ENCODE assay signal across 10 cellular contexts in the genomic region with DNA sequence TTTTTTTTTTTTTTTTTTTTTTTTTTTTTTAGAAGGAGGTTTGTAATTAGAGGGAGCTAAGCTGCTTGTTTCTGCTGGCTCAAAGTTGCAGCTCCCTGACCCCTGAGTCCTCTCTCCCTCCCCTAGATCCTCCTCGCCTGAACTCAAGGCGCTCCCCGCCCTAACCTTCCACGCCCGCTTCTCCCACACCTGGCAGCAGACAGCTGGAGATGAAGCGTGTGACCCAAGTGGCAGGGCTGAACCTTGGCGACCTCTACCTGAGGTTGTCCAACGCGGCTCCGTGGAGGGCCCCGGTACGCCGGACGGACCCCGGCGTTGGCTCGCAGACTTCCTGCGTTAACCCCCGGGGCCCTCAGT. TPM values are rescaled to one million over a fixed set of nuclear protein-coding genes. Genes with fewer than 3 reads are reported as not detected.
DNase-seq lines count a peak whose midpoint lies in the region; ATAC-seq and TF ChIP-seq lines count a peak whose summit lies in the region.
"Had no signal": no experiment of that assay in that cellular context is flagged by ENCODE, and none has a peak within 500 bp of the region (broad histone marks: within the 10 kb centered on the region; RNA-seq: fewer than 3 reads in every experiment).

No MANE protein-coding gene starts in this region.

- H3K4me1 ChIP-seq in prostate gland (replicated peaks) = no peaks in the 10 kb centered on the region

- TF ChIP-seq CTCF in WI38 (IDR thresholded peaks at IDR 0.05; ENCODE audit: low read depth, low read length) (no peak), prostate gland (IDR thresholded peaks at IDR 0.05) (no peak), GM10266 (IDR thresholded peaks at IDR 0.05; ENCODE audit: control insufficient read depth, insufficient read depth, low read depth, missing control alignments) (no peak)

- H3K27ac Mint-ChIP-seq in activated T-cell treated with anti-CD3 and anti-CD28 coated beads, Interleukin-2, amount 50 U/mL, for 72 hours = no peak overlapping the region
- H3K27ac Mint-ChIP-seq: activated naive CD8-positive, alpha-beta T cell treated with anti-CD3 and anti-CD28 coated beads, Interleukin-2, amount 10 ng/mL, durations not matched to agents 7 days and 5 days had no signal

- peak overlapping the region in 1 of 2 donors; percentile 62 for H3K4me3 Mint-ChIP-seq in activated T-cell treated with anti-CD3 and anti-CD28 coated beads, Interleukin-2, amount 50 U/mL, for 72 hours
- H3K4me3 Mint-ChIP-seq: activated naive CD8-positive, alpha-beta T cell treated with anti-CD3 and anti-CD28 coated beads, Interleukin-2, amount 10 ng/mL, durations not matched to agents 7 days and 5 days had no signal

- peaks cover 72% of the 10 kb centered on the region for H3K27me3 Mint-ChIP-seq in activated T-cell treated with anti-CD3 and anti-CD28 coated beads, Interleukin-2, amount 50 U/mL, for 72 hours (ENCODE audit: low read depth)

- H3K9me3 Mint-ChIP-seq in activated T-cell treated with anti-CD3 and anti-CD28 coated beads, Interleukin-2, amount 50 U/mL, for 72 hours = no peaks in the 10 kb centered on the region
- H3K9me3 Mint-ChIP-seq: activated naive CD8-positive, alpha-beta T cell treated with anti-CD3 and anti-CD28 coated beads, Interleukin-2, amount 10 ng/mL, durations not matched to agents 7 days and 5 days had no signal

- 2% methylated on average over 19 of the region's 19 CpGs for WGBS in prostate gland

- H3K4me3 ChIP-seq in WI38 (ENCODE audit: low read depth, low read length) (peak overlapping the region; percentile 91), prostate gland (peak overlapping the region; percentile 28 to 30)

- H3K4me1 Mint-ChIP-seq in activated T-cell treated with anti-CD3 and anti-CD28 coated beads, Interleukin-2, amount 50 U/mL, for 72 hours (ENCODE audit: low read depth) = no peaks in the 10 kb centered on the region
- H3K4me1 Mint-ChIP-seq: activated naive CD8-positive, alpha-beta T cell treated with anti-CD3 and anti-CD28 coated beads, Interleukin-2, amount 10 ng/mL, durations not matched to agents 7 days and 5 days had no signal

- no peak for TF ChIP-seq POLR2A in prostate gland (IDR thresholded peaks at IDR 0.05)

- ATAC-seq in left ventricle myocardium superior = peak; percentile 31
- ATAC-seq in activated T-cell treated with anti-CD3 and anti-CD28 coated beads, Interleukin-2, amount 50 U/mL, for 72 hours (replicated peaks in 1 of 2) = no peak

- H3K27me3 ChIP-seq in prostate gland (replicated peaks; ENCODE audit: insufficient read depth) = peaks cover 7% of the 10 kb centered on the region

- no peaks in the 10 kb centered on the region for H3K9me3 ChIP-seq in prostate gland

- H3K27ac ChIP-seq in prostate gland = no peak overlapping the region

- H3K36me3 Mint-ChIP-seq in activated T-cell treated with anti-CD3 and anti-CD28 coated beads, Interleukin-2, amount 50 U/mL, for 72 hours (ENCODE audit: insufficient read depth in 2 of 2) = no peaks in the 10 kb centered on the region
- H3K36me3 Mint-ChIP-seq: activated naive CD8-positive, alpha-beta T cell treated with anti-CD3 and anti-CD28 coated beads, Interleukin-2, amount 10 ng/mL, durations not matched to agents 7 days and 5 days had no signal

- no peaks in the 10 kb centered on the region for H3K36me3 ChIP-seq in prostate gland

- DNase-seq in EH (ENCODE audit: low read depth) = peak; percentile 51
- DNase-seq in left ventricle myocardium superior = peak; percentile 42
- DNase-seq in prostate gland (ENCODE audit: low spot score) = no peak
- DNase-seq in HUDEP-2 (lab: John Stamatoyannopoulos, UW; ENCODE audit: unreplicated experiment in 76 of 76) = no peak
- no peak for DNase-seq in GM10266 (ENCODE audit: extremely low spot score)
- no peak for DNase-seq in activated T-cell treated with anti-CD3 and anti-CD28 coated beads, Interleukin-2, amount 50 U/mL, for 72 hours
- no peak for DNase-seq in NCI-H187 treated with DMSO at 0.1 percent for 48 hours (lab: John Stamatoyannopoulos, UW)
- DNase-seq: activated naive CD8-positive, alpha-beta T cell treated with anti-CD3 and anti-CD28 coated beads, Interleukin-2, amount 10 ng/mL, durations not matched to agents 7 days and 5 days; NCI-H446 treated with DMSO at 0.1 percent for 48 hours had no signal

- intact Hi-C loops in left ventricle myocardium superior (cut with micrococcal nuclease) (no loop called here), prostate gland (cut with DNase I) (no loop called here)

RNA-seq across cellular contexts. Expression of a gene that starts 0.8 kb away (rescaled TPM):
- 3.2 TPM for total RNA-seq in left ventricle myocardium superior
- total RNA-seq in prostate gland = 1 to 10 TPM; 1.1 to 1.4 TPM
- total RNA-seq in activated T-cell treated with anti-CD3 and anti-CD28 coated beads, Interleukin-2, amount 50 U/mL, for 72 hours = not detected
- total RNA-seq: activated naive CD8-positive, alpha-beta T cell treated with anti-CD3 and anti-CD28 coated beads, Interleukin-2, amount 10 ng/mL, durations not matched to agents 7 days and 5 days had no signal

Comparison
In these comparisons a context has a peak if more than half of its experiments do, and no peak if none do; other contexts are left out.
1. DNase-seq: peak in EH (single experiment) and left ventricle myocardium superior (single experiment); none in prostate gland (single experiment), HUDEP-2 (0 of 76), GM10266 (single experiment), activated T-cell treated with anti-CD3 and anti-CD28 coated beads, Interleukin-2, amount 50 U/mL, for 72 hours (0 of 2) and NCI-H187 treated with DMSO at 0.1 percent for 48 hours (single experiment).